In the genomic region with DNA sequence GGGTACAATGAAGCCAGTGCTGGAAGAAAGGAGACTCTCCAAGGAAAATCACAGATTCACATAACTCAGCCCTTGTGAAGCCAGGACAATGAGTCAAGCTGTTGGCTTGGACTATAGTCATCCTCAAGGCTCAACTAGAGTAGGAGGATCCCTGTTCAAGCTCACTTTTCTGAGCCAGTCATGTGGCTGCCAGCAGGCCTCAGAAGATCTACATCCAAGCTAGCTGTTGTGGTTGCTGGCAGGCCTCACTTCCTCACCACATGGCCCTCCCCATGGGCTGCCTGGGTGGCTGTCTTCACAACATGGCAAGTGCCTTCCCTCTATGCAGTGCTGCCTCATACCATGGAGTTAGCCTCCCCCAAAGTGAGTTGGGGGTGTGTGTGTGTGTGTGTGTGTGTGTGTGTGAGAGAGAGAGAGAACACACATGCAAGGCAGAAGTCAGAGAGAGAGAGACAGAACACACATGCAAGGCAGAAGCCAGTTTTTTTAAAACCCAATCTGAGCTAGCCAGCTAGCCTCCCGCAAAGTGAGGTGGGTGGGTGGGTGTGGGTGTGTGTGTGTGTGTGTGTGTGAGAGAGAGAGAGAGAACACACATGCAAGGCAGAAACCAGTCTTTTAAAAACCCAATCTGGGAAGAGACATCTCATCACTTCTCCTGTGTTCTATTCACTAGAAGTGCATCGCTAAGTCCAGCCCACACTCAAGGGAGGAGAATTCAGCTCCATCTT, we compare ENCODE assay signal across 8 cellular contexts. TPM values are rescaled to one million over a fixed set of nuclear protein-coding genes. Genes with fewer than 3 reads are reported as not detected.
DNase-seq lines count a peak whose midpoint lies in the region; ATAC-seq and TF ChIP-seq lines count a peak whose summit lies in the region.

No MANE protein-coding gene starts in this region.

- CTCF ChIA-PET in activated CD4-positive, alpha-beta T cell treated with anti-CD3 and anti-CD28 coated beads, Interleukin-2, amount 10 ng/mL, durations not matched to agents 7 days and 5 days (lab: Charles Lee) = interaction anchor here (0.6 to 3.8 kb wide), 8 partner anchors 8 to 704 kb away, joined by 3 to 24 read pairs (median 4); a partner anchor contains a TSS

- H2BK120ac ChIP-seq in mesenchymal stem cell (ENCODE audit: low read depth, low read length) = no peak overlapping the region

- H3K18ac ChIP-seq in mesenchymal stem cell (ENCODE audit: low read depth in 1 of 2, low read length in 2 of 2) = peak overlapping the region in 1 of 2 experiments; percentile 91

- no peaks in the 10 kb centered on the region for H3K27me3 Mint-ChIP-seq in activated CD4-positive, alpha-beta T cell treated with anti-CD3 and anti-CD28 coated beads, Interleukin-2, amount 10 ng/mL, durations not matched to agents 7 days and 5 days
- H3K27me3 Mint-ChIP-seq in chondrocyte (ENCODE audit: low read depth) = no peaks in the 10 kb centered on the region

- peak overlapping the region; percentile 55 for H3K4me3 Mint-ChIP-seq in activated CD4-positive, alpha-beta T cell treated with anti-CD3 and anti-CD28 coated beads, Interleukin-2, amount 10 ng/mL, durations not matched to agents 7 days and 5 days
- H3K4me3 Mint-ChIP-seq in chondrocyte (ENCODE audit: unreplicated experiment) = no peak overlapping the region

- no peak overlapping the region for H2BK5ac ChIP-seq in mesenchymal stem cell (ENCODE audit: low read depth, low read length, poor library complexity, severe bottlenecking)

- peak overlapping the region; percentile 80 for H3K9ac ChIP-seq in mesenchymal stem cell (ENCODE audit: low read length)

- no peak overlapping the region for H4K91ac ChIP-seq in mesenchymal stem cell (ENCODE audit: low read length)

- H3K23ac ChIP-seq in mesenchymal stem cell (ENCODE audit: low read length in 2 of 2) = peak overlapping the region in 1 of 2 experiments; percentile 40

- peaks cover 2% of the 10 kb centered on the region for H3K9me3 Mint-ChIP-seq in activated CD4-positive, alpha-beta T cell treated with anti-CD3 and anti-CD28 coated beads, Interleukin-2, amount 10 ng/mL, durations not matched to agents 7 days and 5 days
- no peaks in the 10 kb centered on the region for H3K9me3 Mint-ChIP-seq in chondrocyte (ENCODE audit: low read depth)

- H3K4me1 ChIP-seq in mesenchymal stem cell (ENCODE audit: control insufficient read depth, insufficient read depth, low read depth, low read length) = peaks cover 4% of the 10 kb centered on the region

- 100% methylated on average over 1 of the region's 2 CpGs for WGBS in mesenchymal stem cell

- peaks cover 8% of the 10 kb centered on the region for H3K79me1 ChIP-seq in mesenchymal stem cell (replicated peaks; ENCODE audit: low read length, poor library complexity, severe bottlenecking)

- peak overlapping the region in 1 of 2 experiments; percentile 92 for H2BK12ac ChIP-seq in mesenchymal stem cell (ENCODE audit: low read length in 2 of 2)

- H3K14ac ChIP-seq in mesenchymal stem cell (ENCODE audit: low read length in 2 of 2) = peak overlapping the region in 1 of 2 experiments; percentile 77

- peak overlapping the region; percentile 5 for H4K8ac ChIP-seq in mesenchymal stem cell (ENCODE audit: low read length)

- H3K4me1 Mint-ChIP-seq in activated CD4-positive, alpha-beta T cell treated with anti-CD3 and anti-CD28 coated beads, Interleukin-2, amount 10 ng/mL, durations not matched to agents 7 days and 5 days = peaks cover 36% of the 10 kb centered on the region
- peaks cover 7% of the 10 kb centered on the region for H3K4me1 Mint-ChIP-seq in chondrocyte (ENCODE audit: low read depth)

- H3K27me3 ChIP-seq in MG63 (no peaks in the 10 kb centered on the region), mesenchymal stem cell (ENCODE audit: control insufficient read depth in 1 of 2, insufficient read depth in 1 of 2, low read length in 2 of 2) (no peaks in the 10 kb centered on the region)

- peak overlapping the region in 1 of 2 experiments; percentile 30 for H3K4ac ChIP-seq in mesenchymal stem cell (ENCODE audit: low read depth in 1 of 2, low read length in 2 of 2)

- peak; percentile 66 for DNase-seq in COLO829 (ENCODE audit: low spot score)
- peak; percentile 99 for DNase-seq in MG63
- peak; percentile 92 for DNase-seq in activated CD4-positive, alpha-beta T cell treated with anti-CD3 and anti-CD28 coated beads, Interleukin-2, amount 10 ng/mL, durations not matched to agents 7 days and 5 days
- no peak for DNase-seq in chondrocyte (ENCODE audit: low spot score)
- DNase-seq in mesenchymal stem cell = peak; percentile 99
- peak; percentile 53 to 61 for DNase-seq in stimulated activated CD8-positive, alpha-beta memory T cell treated with anti-CD3 and anti-CD28 coated beads, Interleukin-2, amount 100 ng/mL, for 1 hour (ENCODE audit: low read depth in 2 of 2)
- no peak for DNase-seq in HuH-7.5 (ENCODE audit: low spot score)

- H3K27ac ChIP-seq in mesenchymal stem cell (ENCODE audit: low read length, poor library complexity, severe bottlenecking) = no peak overlapping the region

- peaks cover 20% of the 10 kb centered on the region for H3K36me3 Mint-ChIP-seq in activated CD4-positive, alpha-beta T cell treated with anti-CD3 and anti-CD28 coated beads, Interleukin-2, amount 10 ng/mL, durations not matched to agents 7 days and 5 days (ENCODE audit: low read depth)
- no peaks in the 10 kb centered on the region for H3K36me3 Mint-ChIP-seq in chondrocyte (ENCODE audit: low read depth)

- POLR2A ChIA-PET in activated CD4-positive, alpha-beta T cell treated with anti-CD3 and anti-CD28 coated beads, Interleukin-2, amount 10 ng/mL, durations not matched to agents 7 days and 5 days (lab: Charles Lee) = interaction anchor here (1.0 kb wide), 1 partner anchor 265 kb away, joined by 3 read pairs; no protein-coding TSS in a partner anchor

- peak; percentile 94 for ATAC-seq in GM21786 (IDR thresholded peaks at IDR 0.05; ENCODE audit: unreplicated experiment)

- H3K9me3 ChIP-seq in MG63 = no peaks in the 10 kb centered on the region
- H3K9me3 ChIP-seq in mesenchymal stem cell (ENCODE audit: control insufficient read depth, low read length) = no peaks in the 10 kb centered on the region

- no peak overlapping the region for H3K4me3 ChIP-seq in MG63
- H3K4me3 ChIP-seq in mesenchymal stem cell (ENCODE audit: insufficient read depth in 1 of 2, low read depth in 1 of 2, low read length in 2 of 2) = peak overlapping the region in 1 of 2 experiments; percentile 65

- H3K4me2 ChIP-seq in mesenchymal stem cell (ENCODE audit: low read length, poor library complexity, severe bottlenecking) = no peak overlapping the region

- H2BK15ac ChIP-seq in mesenchymal stem cell (ENCODE audit: low read depth, poor library complexity, severe bottlenecking) = no peak overlapping the region

- peak overlapping the region; percentile 91 for H3K27ac Mint-ChIP-seq in activated CD4-positive, alpha-beta T cell treated with anti-CD3 and anti-CD28 coated beads, Interleukin-2, amount 10 ng/mL, durations not matched to agents 7 days and 5 days
- peak overlapping the region; percentile 81 for H3K27ac Mint-ChIP-seq in chondrocyte (ENCODE audit: unreplicated experiment)

- peak overlapping the region; percentile 81 for H2AFZ ChIP-seq in mesenchymal stem cell (ENCODE audit: low read depth, low read length)

- no peak overlapping the region for H2AK5ac ChIP-seq in mesenchymal stem cell (ENCODE audit: low read length, severe bottlenecking)

- TF ChIP-seq CTCF in chondrocyte (IDR thresholded peaks at IDR 0.05) = no peak

- peaks cover 11% of the 10 kb centered on the region for H3K36me3 ChIP-seq in MG63
- H3K36me3 ChIP-seq in mesenchymal stem cell (ENCODE audit: control insufficient read depth in 1 of 2, insufficient read depth in 2 of 2, low read depth in 1 of 2, low read length in 2 of 2) = no peaks in the 10 kb centered on the region

RNA-seq across cellular contexts. Expression of a gene that starts 17.1 kb away (rescaled TPM):
- total RNA-seq in MG63 (2014; rRNA removed; shearing (Covaris generic); ENCODE audit: low replicate concordance) = 13.2 and 25.5 TPM in 2 replicates
- total RNA-seq in activated CD4-positive, alpha-beta T cell treated with anti-CD3 and anti-CD28 coated beads, Interleukin-2, amount 10 ng/mL, durations not matched to agents 7 days and 5 days = 10 to 100 TPM; 11.2 to 12.5 TPM
- total RNA-seq in chondrocyte = 5.1 to 6.0 TPM (median 5.4 TPM) in 3 replicates
- polyA plus RNA-seq in mesenchymal stem cell (2013, experiment 1 of 2) = 2.6 TPM
- polyA plus RNA-seq in mesenchymal stem cell (2013, experiment 2 of 2) = 2.4 TPM

Comparison
In these comparisons a context has a peak if more than half of its experiments do, and no peak if none do; other contexts are left out.
1. DNase-seq: peak in COLO829 (single experiment), MG63 (single experiment), activated CD4-positive, alpha-beta T cell treated with anti-CD3 and anti-CD28 coated beads, Interleukin-2, amount 10 ng/mL, durations not matched to agents 7 days and 5 days (single experiment), mesenchymal stem cell (single experiment) and stimulated activated CD8-positive, alpha-beta memory T cell treated with anti-CD3 and anti-CD28 coated beads, Interleukin-2, amount 100 ng/mL, for 1 hour (2 of 2); none in chondrocyte (single experiment) and HuH-7.5 (single experiment).